Comparison of ENCODE assay signal across 17 cellular contexts in the genomic region with DNA sequence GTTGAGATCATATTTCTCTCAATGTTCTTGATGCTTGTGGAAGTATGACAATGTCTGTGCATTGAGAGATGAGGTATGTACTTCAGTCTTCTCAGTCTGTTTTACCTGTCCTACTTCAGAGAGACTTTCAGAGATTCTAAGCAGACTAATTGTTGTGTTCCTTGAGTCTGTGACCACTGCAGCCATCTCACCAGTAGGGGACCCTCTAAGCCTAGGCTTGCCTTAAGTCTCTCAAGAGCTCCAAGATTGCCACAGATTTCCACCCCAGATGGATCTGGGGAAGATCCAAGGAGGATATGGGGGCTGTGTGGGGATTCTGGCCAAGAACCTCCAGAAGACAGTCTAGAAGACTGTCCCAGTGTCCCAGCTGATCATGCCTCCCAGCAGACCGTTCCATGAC.
DNase-seq lines count a peak whose midpoint lies in the region; TF ChIP-seq lines count a peak whose summit lies in the region.
"Had no signal": no experiment of that assay in that cellular context is flagged by ENCODE, and none has a peak within 500 bp of the region (broad histone marks: within the 10 kb centered on the region; RNA-seq: fewer than 3 reads in every experiment).

No MANE protein-coding gene starts in this region.

- no peak overlapping the region for H3K27ac Mint-ChIP-seq in endothelial cell (ENCODE audit: unreplicated experiment)
- no peak overlapping the region for H3K27ac Mint-ChIP-seq in progenitor cell of endocrine pancreas
- H3K27ac Mint-ChIP-seq: nephron; T-helper 1 cell treated with Interleukin-12 subunit alpha and Interleukin-12 subunit beta and Interleukin-4 antibody, amounts not matched to agents 30 μg/mL and 1 μg/mL, for 36 hours had no signal

- H3K36me3 ChIP-seq in MG63 (no peaks in the 10 kb centered on the region), MM.1S (replicated peaks; ENCODE audit: insufficient read depth, low read length) (no peaks in the 10 kb centered on the region)
- H3K36me3 ChIP-seq: thoracic aorta had no signal

- H3K4me3 ChIP-seq in NB4 (ENCODE audit: low read depth, low read length) (no peak overlapping the region), MG63 (no peak overlapping the region), MM.1S (ENCODE audit: low read length) (no peak overlapping the region)
- H3K4me3 ChIP-seq: thoracic aorta had no signal

- H3K9me3 ChIP-seq in MG63 (peaks cover 13% of the 10 kb centered on the region), MM.1S (replicated peaks; ENCODE audit: insufficient read depth, low read length) (no peaks in the 10 kb centered on the region)

- no peaks in the 10 kb centered on the region for H3K27me3 ChIP-seq in MG63
- H3K27me3 ChIP-seq in MM.1S (replicated peaks; ENCODE audit: insufficient read depth, low read length): no peaks in the 10 kb centered on the region

- DNase-seq in NCI-H748 (lab: John Stamatoyannopoulos, UW; ENCODE audit: unreplicated experiment) (peak; percentile 1), NCI-H748 treated with DMSO at 0.1 percent for 48 hours (lab: John Stamatoyannopoulos, UW) (no peak), NB4 (ENCODE audit: low read depth) (no peak), endothelial cell (ENCODE audit: low spot score) (peak; percentile 26), progenitor cell of endocrine pancreas (ENCODE audit: low spot score, unreplicated experiment) (no peak), MG63 (no peak), MM.1S (no peak), hypothalamus (lab: John Stamatoyannopoulos, UW) (no peak)
- DNase-seq: activated naive CD4-positive, alpha-beta T cell; effector CD4-positive, alpha-beta T cell; NCI-H187 treated with DMSO at 0.1 percent for 48 hours; NCI-H774; retina; stimulated activated CD4-positive, alpha-beta T cell treated with anti-CD3 and anti-CD28 coated beads, Interleukin-2, amount 100 ng/mL, for 24 hours had no signal

- no peak overlapping the region for H3K27ac ChIP-seq in MM.1S (ENCODE audit: low read length)
- H3K27ac ChIP-seq: thoracic aorta had no signal

- no peaks in the 10 kb centered on the region for H3K4me1 ChIP-seq in MM.1S (ENCODE audit: low read length)

- H3K9ac ChIP-seq in MM.1S (ENCODE audit: low read length): no peak overlapping the region

- no peaks in the 10 kb centered on the region for H3F3A ChIP-seq in MM.1S (ENCODE audit: insufficient read depth, low read length)

- TF ChIP-seq CTCF in NB4 (IDR thresholded peaks at IDR 0.05; ENCODE audit: low read depth, low read length) (peak; percentile 8), endothelial cell (IDR thresholded peaks at IDR 0.05; ENCODE audit: unreplicated experiment) (no peak), progenitor cell of endocrine pancreas (IDR thresholded peaks at IDR 0.05; ENCODE audit: unreplicated experiment) (peak; percentile 38), MM.1S (IDR thresholded peaks at IDR 0.05; ENCODE audit: low read length) (no peak)

- peaks cover 1% of the 10 kb centered on the region for H3K27me3 Mint-ChIP-seq in endothelial cell (ENCODE audit: unreplicated experiment)
- H3K27me3 Mint-ChIP-seq in progenitor cell of endocrine pancreas: peaks cover 3% of the 10 kb centered on the region

- no peak overlapping the region for H3K4me3 Mint-ChIP-seq in endothelial cell (ENCODE audit: unreplicated experiment)
- no peak overlapping the region for H3K4me3 Mint-ChIP-seq in progenitor cell of endocrine pancreas (ENCODE audit: low read depth)
- H3K4me3 Mint-ChIP-seq: nephron; T-helper 1 cell treated with Interleukin-12 subunit alpha and Interleukin-12 subunit beta and Interleukin-4 antibody, amounts not matched to agents 30 μg/mL and 1 μg/mL, for 36 hours had no signal

- H3K9me2 ChIP-seq in MM.1S (replicated peaks; ENCODE audit: insufficient read depth, low read length): no peaks in the 10 kb centered on the region

- H3K4me1 Mint-ChIP-seq in endothelial cell (ENCODE audit: unreplicated experiment) (peaks cover 7% of the 10 kb centered on the region), progenitor cell of endocrine pancreas (ENCODE audit: low read depth) (no peaks in the 10 kb centered on the region)
- H3K4me1 Mint-ChIP-seq: nephron had no signal

- H3K4me2 ChIP-seq in MM.1S (ENCODE audit: low read depth, low read length): no peak overlapping the region

- H3K36me3 Mint-ChIP-seq in endothelial cell (ENCODE audit: low read depth, unreplicated experiment): no peaks in the 10 kb centered on the region
- peaks cover 2% of the 10 kb centered on the region for H3K36me3 Mint-ChIP-seq in progenitor cell of endocrine pancreas (ENCODE audit: insufficient read depth)

- H3K9me3 Mint-ChIP-seq in endothelial cell (ENCODE audit: unreplicated experiment) (peaks cover 4% of the 10 kb centered on the region), progenitor cell of endocrine pancreas (ENCODE audit: low read depth) (peaks cover 23% of the 10 kb centered on the region)

- H3K79me2 ChIP-seq in MM.1S (ENCODE audit: low read length): no peaks in the 10 kb centered on the region

- TF ChIP-seq POLR2A in NB4 (IDR thresholded peaks at IDR 0.05; ENCODE audit: extremely low read depth, insufficient read length): no peak

- H2AFZ ChIP-seq in MM.1S (ENCODE audit: low read length): no peak overlapping the region

- no peaks in the 10 kb centered on the region for H4K20me1 ChIP-seq in MM.1S (ENCODE audit: insufficient read depth, low read length)

Comparison
In these comparisons a context has a peak if more than half of its experiments do, and no peak if none do; other contexts are left out.
1. DNase-seq: peak in NCI-H748 (single experiment) and endothelial cell (single experiment); none in NCI-H748 treated with DMSO at 0.1 percent for 48 hours (single experiment), NB4 (single experiment), progenitor cell of endocrine pancreas (single experiment), MG63 (single experiment), MM.1S (single experiment) and hypothalamus (0 of 51).
2. CTCF ChIP-seq: peak in NB4 (single experiment) and progenitor cell of endocrine pancreas (single experiment); none in endothelial cell (single experiment) and MM.1S (single experiment).